1 cellular context compared by ENCODE assay signal in the genomic region with DNA sequence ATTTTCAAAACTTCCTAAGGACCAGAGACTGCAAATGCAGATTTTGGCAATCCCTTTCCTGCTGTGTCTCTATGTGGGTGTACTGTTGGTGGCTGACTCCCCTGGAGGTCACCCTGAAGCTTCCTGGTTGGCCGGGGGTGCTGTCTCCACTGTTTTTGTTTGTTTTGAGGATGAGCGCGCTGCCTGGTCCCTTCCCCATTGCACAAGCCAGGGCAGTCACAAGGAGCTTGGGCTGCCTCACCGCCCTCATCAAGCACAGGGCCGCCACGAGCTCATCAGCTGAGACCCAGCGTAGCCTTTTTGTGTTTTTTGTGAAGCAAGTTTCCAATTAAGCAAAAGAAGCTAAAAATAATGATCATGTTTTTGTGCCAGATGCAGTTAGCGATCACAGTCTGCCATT.
TF ChIP-seq lines count a peak whose summit lies in the region.

No MANE protein-coding gene starts in this region.

TF ChIP-seq in HepG2, 621 proteins besides CTCF, POLR2A, EP300 and RAD21:
- TF ChIP-seq, protein P1, sequence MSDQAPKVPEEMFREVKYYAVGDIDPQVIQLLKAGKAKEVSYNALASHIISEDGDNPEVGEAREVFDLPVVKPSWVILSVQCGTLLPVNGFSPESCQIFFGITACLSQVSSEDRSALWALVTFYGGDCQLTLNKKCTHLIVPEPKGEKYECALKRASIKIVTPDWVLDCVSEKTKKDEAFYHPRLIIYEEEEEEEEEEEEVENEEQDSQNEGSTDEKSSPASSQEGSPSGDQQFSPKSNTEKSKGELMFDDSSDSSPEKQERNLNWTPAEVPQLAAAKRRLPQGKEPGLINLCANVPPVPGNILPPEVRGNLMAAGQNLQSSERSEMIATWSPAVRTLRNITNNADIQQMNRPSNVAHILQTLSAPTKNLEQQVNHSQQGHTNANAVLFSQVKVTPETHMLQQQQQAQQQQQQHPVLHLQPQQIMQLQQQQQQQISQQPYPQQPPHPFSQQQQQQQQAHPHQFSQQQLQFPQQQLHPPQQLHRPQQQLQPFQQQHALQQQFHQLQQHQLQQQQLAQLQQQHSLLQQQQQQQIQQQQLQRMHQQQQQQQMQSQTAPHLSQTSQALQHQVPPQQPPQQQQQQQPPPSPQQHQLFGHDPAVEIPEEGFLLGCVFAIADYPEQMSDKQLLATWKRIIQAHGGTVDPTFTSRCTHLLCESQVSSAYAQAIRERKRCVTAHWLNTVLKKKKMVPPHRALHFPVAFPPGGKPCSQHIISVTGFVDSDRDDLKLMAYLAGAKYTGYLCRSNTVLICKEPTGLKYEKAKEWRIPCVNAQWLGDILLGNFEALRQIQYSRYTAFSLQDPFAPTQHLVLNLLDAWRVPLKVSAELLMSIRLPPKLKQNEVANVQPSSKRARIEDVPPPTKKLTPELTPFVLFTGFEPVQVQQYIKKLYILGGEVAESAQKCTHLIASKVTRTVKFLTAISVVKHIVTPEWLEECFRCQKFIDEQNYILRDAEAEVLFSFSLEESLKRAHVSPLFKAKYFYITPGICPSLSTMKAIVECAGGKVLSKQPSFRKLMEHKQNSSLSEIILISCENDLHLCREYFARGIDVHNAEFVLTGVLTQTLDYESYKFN (CRISPR knock-in tag; conservative IDR thresholded peaks at IDR 0.05): 0 out of 2 replicates have a peak, but pooled peaks have one; percentile 17
- TF ChIP-seq ZNF138 (CRISPR knock-in tag; IDR thresholded peaks at IDR 0.05; ENCODE audit: low read depth) (no peak), CEBPG (CRISPR knock-in tag; IDR thresholded peaks at IDR 0.05) (peak; percentile 23; the same call in 1 of the 2 replicates), ZBTB7B (CRISPR knock-in tag; IDR thresholded peaks at IDR 0.05) (no peak), POGZ (CRISPR knock-in tag; IDR thresholded peaks at IDR 0.05) (0 out of 2 replicates have a peak, but pooled peaks have one; percentile 20), ZBTB38 (CRISPR knock-in tag; IDR thresholded peaks at IDR 0.05) (peak; percentile 67; the same call in 1 of the 2 replicates), HOXA3 (CRISPR knock-in tag; IDR thresholded peaks at IDR 0.05) (0 out of 2 replicates have a peak, but pooled peaks have one; percentile 26), ZNF451 (CRISPR knock-in tag; IDR thresholded peaks at IDR 0.05) (no peak), NR2F1 (CRISPR knock-in tag; IDR thresholded peaks at IDR 0.05) (no peak), ARNT (IDR thresholded peaks at IDR 0.05) (no peak)
- TF ChIP-seq, protein P2, sequence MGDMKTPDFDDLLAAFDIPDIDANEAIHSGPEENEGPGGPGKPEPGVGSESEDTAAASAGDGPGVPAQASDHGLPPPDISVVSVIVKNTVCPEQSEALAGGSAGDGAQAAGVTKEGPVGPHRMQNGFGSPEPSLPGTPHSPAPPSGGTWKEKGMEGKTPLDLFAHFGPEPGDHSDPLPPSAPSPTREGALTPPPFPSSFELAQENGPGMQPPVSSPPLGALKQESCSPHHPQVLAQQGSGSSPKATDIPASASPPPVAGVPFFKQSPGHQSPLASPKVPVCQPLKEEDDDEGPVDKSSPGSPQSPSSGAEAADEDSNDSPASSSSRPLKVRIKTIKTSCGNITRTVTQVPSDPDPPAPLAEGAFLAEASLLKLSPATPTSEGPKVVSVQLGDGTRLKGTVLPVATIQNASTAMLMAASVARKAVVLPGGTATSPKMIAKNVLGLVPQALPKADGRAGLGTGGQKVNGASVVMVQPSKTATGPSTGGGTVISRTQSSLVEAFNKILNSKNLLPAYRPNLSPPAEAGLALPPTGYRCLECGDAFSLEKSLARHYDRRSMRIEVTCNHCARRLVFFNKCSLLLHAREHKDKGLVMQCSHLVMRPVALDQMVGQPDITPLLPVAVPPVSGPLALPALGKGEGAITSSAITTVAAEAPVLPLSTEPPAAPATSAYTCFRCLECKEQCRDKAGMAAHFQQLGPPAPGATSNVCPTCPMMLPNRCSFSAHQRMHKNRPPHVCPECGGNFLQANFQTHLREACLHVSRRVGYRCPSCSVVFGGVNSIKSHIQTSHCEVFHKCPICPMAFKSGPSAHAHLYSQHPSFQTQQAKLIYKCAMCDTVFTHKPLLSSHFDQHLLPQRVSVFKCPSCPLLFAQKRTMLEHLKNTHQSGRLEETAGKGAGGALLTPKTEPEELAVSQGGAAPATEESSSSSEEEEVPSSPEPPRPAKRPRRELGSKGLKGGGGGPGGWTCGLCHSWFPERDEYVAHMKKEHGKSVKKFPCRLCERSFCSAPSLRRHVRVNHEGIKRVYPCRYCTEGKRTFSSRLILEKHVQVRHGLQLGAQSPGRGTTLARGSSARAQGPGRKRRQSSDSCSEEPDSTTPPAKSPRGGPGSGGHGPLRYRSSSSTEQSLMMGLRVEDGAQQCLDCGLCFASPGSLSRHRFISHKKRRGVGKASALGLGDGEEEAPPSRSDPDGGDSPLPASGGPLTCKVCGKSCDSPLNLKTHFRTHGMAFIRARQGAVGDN (CRISPR knock-in tag; IDR thresholded peaks at IDR 0.05): peak; percentile 42
- TF ChIP-seq, protein P3, sequence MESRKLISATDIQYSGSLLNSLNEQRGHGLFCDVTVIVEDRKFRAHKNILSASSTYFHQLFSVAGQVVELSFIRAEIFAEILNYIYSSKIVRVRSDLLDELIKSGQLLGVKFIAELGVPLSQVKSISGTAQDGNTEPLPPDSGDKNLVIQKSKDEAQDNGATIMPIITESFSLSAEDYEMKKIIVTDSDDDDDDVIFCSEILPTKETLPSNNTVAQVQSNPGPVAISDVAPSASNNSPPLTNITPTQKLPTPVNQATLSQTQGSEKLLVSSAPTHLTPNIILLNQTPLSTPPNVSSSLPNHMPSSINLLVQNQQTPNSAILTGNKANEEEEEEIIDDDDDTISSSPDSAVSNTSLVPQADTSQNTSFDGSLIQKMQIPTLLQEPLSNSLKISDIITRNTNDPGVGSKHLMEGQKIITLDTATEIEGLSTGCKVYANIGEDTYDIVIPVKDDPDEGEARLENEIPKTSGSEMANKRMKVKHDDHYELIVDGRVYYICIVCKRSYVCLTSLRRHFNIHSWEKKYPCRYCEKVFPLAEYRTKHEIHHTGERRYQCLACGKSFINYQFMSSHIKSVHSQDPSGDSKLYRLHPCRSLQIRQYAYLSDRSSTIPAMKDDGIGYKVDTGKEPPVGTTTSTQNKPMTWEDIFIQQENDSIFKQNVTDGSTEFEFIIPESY (CRISPR knock-in tag; IDR thresholded peaks at IDR 0.05): peak; percentile 79
